In genomic region chr16:63018581-63019223, GRCh38 we compare ENCODE assay signal across 9 cellular contexts.
"Had no signal": no experiment of that assay in that cellular context is flagged by ENCODE, and none has a peak within 500 bp of the region (broad histone marks: within the 10 kb centered on the region; RNA-seq: fewer than 3 reads in every experiment).

No MANE protein-coding gene starts in this region.

- H3K27ac ChIP-seq: HL-60 had no signal

- H3K4me1 ChIP-seq: HAP-1 had no signal

- H3K9me3 ChIP-seq: HAP-1 had no signal

- H3K36me3 ChIP-seq: HAP-1 had no signal

- H3K4me3 ChIP-seq: HAP-1, K562 had no signal

- DNase-seq: GOT3, H7, HFFc6, IMR-90, KG1 had no signal

- H3K4me3 Mint-ChIP-seq: HFFc6 had no signal

- H3K27ac Mint-ChIP-seq: HFFc6 had no signal

- ATAC-seq: HCT116, K562 had no signal
